Comparison of ENCODE assay signal across 16 cellular contexts in the genomic region with DNA sequence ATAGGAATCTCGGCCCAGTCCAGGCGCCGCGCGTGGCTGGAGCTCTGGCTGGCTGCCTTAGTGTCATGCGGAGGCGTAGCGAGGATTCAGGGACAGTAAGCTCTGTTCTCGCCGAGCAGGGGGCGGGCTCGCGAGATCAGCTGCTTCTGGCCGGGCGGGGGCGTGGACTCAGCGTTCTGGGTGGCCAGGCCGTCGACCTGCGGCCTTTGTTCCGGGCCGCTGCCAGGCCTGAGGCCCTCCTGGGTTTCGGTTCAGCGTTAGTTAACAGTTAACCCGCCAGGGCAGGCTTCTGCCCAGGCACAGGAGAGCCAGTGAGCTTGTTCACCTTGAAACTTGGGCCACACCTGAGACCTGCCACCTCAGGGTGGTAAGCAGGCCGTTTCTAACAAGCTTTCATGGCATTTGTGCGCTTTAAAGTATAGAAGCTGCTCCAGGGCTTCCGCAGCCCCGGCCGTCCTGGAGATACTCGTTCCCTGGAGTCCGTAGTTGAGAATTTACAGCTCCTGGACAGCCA.
DNase-seq lines count a peak whose midpoint lies in the region; ATAC-seq and TF ChIP-seq lines count a peak whose summit lies in the region.
"Had no signal": no experiment of that assay in that cellular context is flagged by ENCODE, and none has a peak within 500 bp of the region (broad histone marks: within the 10 kb centered on the region; RNA-seq: fewer than 3 reads in every experiment).

No MANE protein-coding gene starts in this region.

- no peak overlapping the region for H3K27ac ChIP-seq in right lobe of liver
- H3K27ac ChIP-seq: tibial artery had no signal

- WGBS in right lobe of liver (ENCODE audit: insufficient coverage, low coverage, low lambda C conversion rate, missing lambda C conversion rate), result 80% methylated on average over 3 of the region's 32 CpGs

- intact Hi-C loops in right lobe of liver (cut with DNase I), result no loop called here

- H3K27me3 ChIP-seq in right lobe of liver, result no peaks in the 10 kb centered on the region
- H3K27me3 ChIP-seq: tibial artery had no signal

- no peaks in the 10 kb centered on the region for H3K9me3 ChIP-seq in right lobe of liver
- H3K9me3 ChIP-seq: HAP-1, tibial artery had no signal

- H3K36me3 ChIP-seq in right lobe of liver, result no peaks in the 10 kb centered on the region
- H3K36me3 ChIP-seq: HAP-1, tibial artery had no signal

- H3K4me3 ChIP-seq in right lobe of liver, result no peak overlapping the region
- H3K4me3 ChIP-seq: HAP-1, tibial artery had no signal

- DNase-seq in COLO829 (ENCODE audit: low spot score) (peak; percentile 13), HuH-7.5 (ENCODE audit: low spot score) (peak; percentile 21), glomerular visceral epithelial cell (ENCODE audit: extremely low spot score) (peak; percentile 12), right lobe of liver (peak in 2 of 3 donors; percentile 65 to 74), foreskin melanocyte (no peak), DMS114 treated with DMSO at 0.1 percent for 48 hours (lab: John Stamatoyannopoulos, UW; ENCODE audit: unreplicated experiment) (no peak), occipital lobe (lab: John Stamatoyannopoulos, UW) (no peak)
- DNase-seq: activated CD4-positive, alpha-beta T cell treated with anti-CD3 and anti-CD28 coated beads, Interleukin-2, amount 50 U/mL, for 48 hours; activated naive CD8-positive, alpha-beta T cell treated with anti-CD3 and anti-CD28 coated beads, Interleukin-2, amount 50 U/mL, for 24 hours; activated T-cell treated with anti-CD3 and anti-CD28 coated beads, Interleukin-2, amount 50 U/mL, for 48 hours; CD4-positive, alpha-beta memory T cell; NCI-H226; nucleus accumbens; tibial artery had no signal

- no peak for TF ChIP-seq POLR2A in right lobe of liver (IDR thresholded peaks at IDR 0.05)

- no peaks in the 10 kb centered on the region for H3K4me1 ChIP-seq in right lobe of liver
- H3K4me1 ChIP-seq: tibial artery had no signal

- TF ChIP-seq CTCF in right lobe of liver (IDR thresholded peaks at IDR 0.05), result no peak

- ATAC-seq in right lobe of liver (peak; percentile 38 to 97 (median 58)), HG03457 (IDR thresholded peaks at IDR 0.05; ENCODE audit: unreplicated experiment) (no peak)
- ATAC-seq: activated naive CD8-positive, alpha-beta T cell treated with anti-CD3 and anti-CD28 coated beads, Interleukin-2, amount 50 U/mL, for 24 hours had no signal

Comparison
In these comparisons a context has a peak if more than half of its experiments do, and no peak if none do; other contexts are left out.
1. DNase-seq: peak in COLO829 (single experiment), HuH-7.5 (single experiment), glomerular visceral epithelial cell (single experiment) and right lobe of liver (2 of 3); none in foreskin melanocyte (single experiment), DMS114 treated with DMSO at 0.1 percent for 48 hours (single experiment) and occipital lobe (single experiment).